8 cellular contexts compared by ENCODE assay signal in genomic region chr15:73631915-73632669, GRCh38. TPM values are rescaled to one million over a fixed set of nuclear protein-coding genes. Genes with fewer than 3 reads are reported as not detected.
DNase-seq lines count a peak whose midpoint lies in the region; ATAC-seq and TF ChIP-seq lines count a peak whose summit lies in the region.

No MANE protein-coding gene starts in this region.

- H3K36me3 Mint-ChIP-seq in activated naive CD8-positive, alpha-beta T cell treated with anti-CD3 and anti-CD28 coated beads for 36 hours, result peaks cover 3% of the 10 kb centered on the region

- no peak for ATAC-seq in HG03039 (IDR thresholded peaks at IDR 0.05; ENCODE audit: unreplicated experiment)
- no peak for ATAC-seq in HG03457 (IDR thresholded peaks at IDR 0.05; ENCODE audit: unreplicated experiment)

- H2BK120ac ChIP-seq in trophoblast cell (ENCODE audit: insufficient read depth, low read length, poor library complexity), result peak overlapping the region; percentile 53

- H3K36me3 ChIP-seq in cardiac muscle cell (no peaks in the 10 kb centered on the region), trophoblast cell (ENCODE audit: control insufficient read depth in 1 of 2, insufficient read depth in 2 of 2, low read length in 2 of 2) (no peaks in the 10 kb centered on the region)

- H4K12ac ChIP-seq in trophoblast cell (ENCODE audit: low read depth, low read length), result peak overlapping the region; percentile 25

- H3K79me1 ChIP-seq in trophoblast cell (ENCODE audit: low read length), result peaks cover 16% of the 10 kb centered on the region

- peak overlapping the region; percentile 61 for H2BK12ac ChIP-seq in trophoblast cell (ENCODE audit: low read length)

- peak overlapping the region; percentile 72 for H3K4ac ChIP-seq in trophoblast cell (ENCODE audit: low read depth, low read length)

- intact Hi-C loops in posterior vena cava (cut with DNase I), result loop anchor here (5.0 to 10.0 kb wide), 2 partner anchors 35 to 57 kb away; no protein-coding TSS in a partner anchor

- H3K23ac ChIP-seq in trophoblast cell (ENCODE audit: low read length), result no peak overlapping the region

- peak overlapping the region; percentile 45 for H3K14ac ChIP-seq in trophoblast cell (ENCODE audit: low read length)

- H3K4me3 ChIP-seq in cardiac muscle cell, result peak overlapping the region; percentile 84
- peak overlapping the region; percentile 80 for H3K4me3 ChIP-seq in trophoblast cell (ENCODE audit: low read depth, low read length)

- H3K9me3 ChIP-seq in cardiac muscle cell (ENCODE audit: low read depth) (no peaks in the 10 kb centered on the region), trophoblast cell (ENCODE audit: insufficient read depth, low read depth, low read length) (no peaks in the 10 kb centered on the region)

- H4K91ac ChIP-seq in trophoblast cell (ENCODE audit: low read depth, low read length), result peak overlapping the region; percentile 61

- H3K4me1 Mint-ChIP-seq in activated naive CD8-positive, alpha-beta T cell treated with anti-CD3 and anti-CD28 coated beads for 36 hours, result peaks cover 57% of the 10 kb centered on the region

- peak; percentile 55 for DNase-seq in ELF-1 (ENCODE audit: low read depth, low spot score)
- DNase-seq in LoVo (ENCODE audit: low spot score), result peak; percentile 38
- DNase-seq in activated naive CD8-positive, alpha-beta T cell treated with anti-CD3 and anti-CD28 coated beads for 36 hours, result no peak
- peak; percentile 72 to 79 for DNase-seq in cardiac muscle cell (ENCODE audit: low read depth in 1 of 2, low spot score in 1 of 2)
- DNase-seq in trophoblast cell, result peak in 1 of 2 donors; percentile 30
- DNase-seq in posterior vena cava (ENCODE audit: low spot score), result no peak

- no peak overlapping the region for H2AK5ac ChIP-seq in trophoblast cell (ENCODE audit: low read length)

- H3K27ac ChIP-seq in cardiac muscle cell (peak overlapping the region; percentile 96), trophoblast cell (ENCODE audit: low read depth, low read length) (peak overlapping the region; percentile 70)

- H3K79me2 ChIP-seq in trophoblast cell (ENCODE audit: control insufficient read depth, insufficient read depth, low read length, poor library complexity), result peaks cover 13% of the 10 kb centered on the region

- peak overlapping the region; percentile 44 for H4K8ac ChIP-seq in trophoblast cell (ENCODE audit: low read depth, low read length)

- no peak for TF ChIP-seq CTCF in cardiac muscle cell (IDR thresholded peaks at IDR 0.05; ENCODE audit: low read depth, low read length)

- H2BK5ac ChIP-seq in trophoblast cell (ENCODE audit: low read depth, low read length, poor library complexity), result peak overlapping the region; percentile 93

- H3K4me2 ChIP-seq in trophoblast cell (ENCODE audit: low read length), result peak overlapping the region; percentile 80

- H2AFZ ChIP-seq in trophoblast cell (ENCODE audit: insufficient read depth, low read length, poor library complexity), result no peak overlapping the region

- peak overlapping the region; percentile 66 for H3K27ac Mint-ChIP-seq in activated naive CD8-positive, alpha-beta T cell treated with anti-CD3 and anti-CD28 coated beads for 36 hours

- H3K4me1 ChIP-seq in cardiac muscle cell (ENCODE audit: low read depth) (peaks cover 39% of the 10 kb centered on the region), trophoblast cell (ENCODE audit: control insufficient read depth in 1 of 2, insufficient read depth in 2 of 2, low read length in 2 of 2) (peaks cover 11 to 17% of the 10 kb centered on the region in 2 experiments)

- no peaks in the 10 kb centered on the region for H3K9me3 Mint-ChIP-seq in activated naive CD8-positive, alpha-beta T cell treated with anti-CD3 and anti-CD28 coated beads for 36 hours

- H3K27me3 Mint-ChIP-seq in activated naive CD8-positive, alpha-beta T cell treated with anti-CD3 and anti-CD28 coated beads for 36 hours, result peaks cover 10% of the 10 kb centered on the region

- H3K27me3 ChIP-seq in cardiac muscle cell (no peaks in the 10 kb centered on the region), trophoblast cell (ENCODE audit: insufficient read depth, low read length) (no peaks in the 10 kb centered on the region)

- 100% methylated on average over 1 of the region's 6 CpGs for WGBS in trophoblast cell (ENCODE audit: extremely low coverage, insufficient coverage, insufficient read length)

- peak overlapping the region; percentile 86 for H3K4me3 Mint-ChIP-seq in activated naive CD8-positive, alpha-beta T cell treated with anti-CD3 and anti-CD28 coated beads for 36 hours

- H3K18ac ChIP-seq in trophoblast cell (ENCODE audit: low read length), result peak overlapping the region; percentile 50

- peak overlapping the region; percentile 64 for H3K9ac ChIP-seq in trophoblast cell (ENCODE audit: low read length)

RNA-seq across cellular contexts. Expression of gene NPTN, which starts 1.1 kb away (rescaled TPM):
- 10 to 100 TPM; 41.0 to 43.5 TPM for total RNA-seq in activated naive CD8-positive, alpha-beta T cell treated with anti-CD3 and anti-CD28 coated beads for 36 hours
- total RNA-seq in cardiac muscle cell (243 and 360 TPM in 2 replicates), posterior vena cava (100 to 1,000 TPM; 164 to 189 TPM)
- 256 and 375 TPM in 2 replicates for polyA plus RNA-seq in cardiac muscle cell
- polyA plus RNA-seq in trophoblast cell (2013), result 102 and 104 TPM in 2 replicates

RNA-seq across cellular contexts. Expression of gene CD276, which starts 52.1 kb away (rescaled TPM):
- 1 to 10 TPM; 1.6 to 2.1 TPM for total RNA-seq in activated naive CD8-positive, alpha-beta T cell treated with anti-CD3 and anti-CD28 coated beads for 36 hours
- 119 and 172 TPM in 2 replicates for total RNA-seq in cardiac muscle cell
- 127 and 146 TPM in 2 replicates for polyA plus RNA-seq in cardiac muscle cell
- 262 and 276 TPM in 2 replicates for polyA plus RNA-seq in trophoblast cell (2013)
- 100 to 1,000 TPM in 1 of 2 donors, 10 to 100 TPM in 1; 84.1 to 137 TPM for total RNA-seq in posterior vena cava

Comparison
In these comparisons a context has a peak if more than half of its experiments do, and no peak if none do; other contexts are left out.
1. DNase-seq: peak in ELF-1 (single experiment), LoVo (single experiment) and cardiac muscle cell (2 of 2); none in activated naive CD8-positive, alpha-beta T cell treated with anti-CD3 and anti-CD28 coated beads for 36 hours (single experiment) and posterior vena cava (single experiment).
2. RNA of gene CD276, which starts 52.1 kb away (total RNA-seq): 119 to 172 TPM in cardiac muscle cell and 84.1 to 137 TPM in posterior vena cava; 1.6 to 2.1 TPM in activated naive CD8-positive, alpha-beta T cell treated with anti-CD3 and anti-CD28 coated beads for 36 hours; every median in the first group is over 10 times any median in the second.